In the genomic region with DNA sequence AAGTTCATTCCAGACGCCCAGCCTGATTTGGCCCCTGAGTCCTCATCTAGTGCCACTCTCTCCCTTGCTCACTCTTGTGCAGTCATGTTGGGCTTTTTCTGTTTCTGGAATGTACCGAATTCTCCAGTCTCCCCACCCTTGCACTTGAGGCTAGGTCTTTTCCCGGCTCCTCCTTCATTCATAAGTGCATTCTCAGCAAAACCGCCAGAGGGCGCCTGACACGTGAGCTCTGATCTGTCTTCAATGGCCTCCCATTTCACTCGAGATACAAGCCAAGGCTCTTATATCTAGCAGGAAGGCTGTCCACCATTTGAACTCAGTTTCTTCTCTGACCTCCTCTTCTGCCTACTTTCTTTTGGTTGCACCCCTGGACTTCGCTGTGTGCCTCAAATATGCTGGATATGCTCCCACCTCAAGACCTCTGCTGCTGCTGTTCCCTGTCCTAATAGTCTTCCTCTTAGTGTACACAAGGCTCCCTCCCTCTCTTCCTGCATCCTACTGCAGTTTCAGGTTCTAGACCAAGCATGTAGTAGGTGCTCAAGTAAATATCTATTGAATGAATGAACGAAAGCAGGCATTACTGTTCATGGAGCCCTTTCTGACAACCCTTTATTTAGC, we compare ENCODE assay signal across 8 cellular contexts.
A peak's percentile ranks its signal among the peaks of the same experiment; 100 is the strongest.
DNase-seq lines count a peak whose midpoint lies in the region; ATAC-seq and TF ChIP-seq lines count a peak whose summit lies in the region.

No MANE protein-coding gene starts in this region.

- intact Hi-C loops in left colon (cut with DNase I, micrococcal nuclease), result loop anchor here in 1 of 2 donors (2.0 to 5.0 kb wide), 2 partner anchors 324 to 495 kb away; no protein-coding TSS in a partner anchor

- TF ChIP-seq CTCF in BE2C (IDR thresholded peaks at IDR 0.05; ENCODE audit: low read depth, low read length), result peak; percentile 95

- ATAC-seq in GM18909 (IDR thresholded peaks at IDR 0.05; ENCODE audit: poor library complexity, unreplicated experiment), result peak; percentile 100
- peak; percentile 95 for ATAC-seq in HG03097 (IDR thresholded peaks at IDR 0.05; ENCODE audit: low FRiP score, unreplicated experiment)
- ATAC-seq in activated CD4-positive, CD25-positive, alpha-beta regulatory T cell treated with anti-CD3 and anti-CD28 coated beads, Interleukin-2, amount 50 U/mL, for 24 hours, result peak; percentile 48 to 51
- peak; percentile 77 for ATAC-seq in left colon

- H3K4me3 ChIP-seq in BE2C (ENCODE audit: low read depth, low read length), result no peak overlapping the region

- DNase-seq in BE2C, result peak; percentile 65
- peak; percentile 28 for DNase-seq in NCI-H2171 (lab: John Stamatoyannopoulos, UW)
- DNase-seq in cerebellum (ENCODE audit: low spot score), result peak; percentile 65
- DNase-seq in left colon, result peak; percentile 36 to 76
- peak; percentile 48 for DNase-seq in stimulated activated CD4-positive, alpha-beta T cell treated with anti-CD3 and anti-CD28 coated beads, Interleukin-4, amount 100 ng/mL, for 1 hour

- no peaks in the 10 kb centered on the region for H3K36me3 ChIP-seq in BE2C

- H3K4me1 ChIP-seq in BE2C, result no peaks in the 10 kb centered on the region

- H3K9me3 ChIP-seq in BE2C, result no peaks in the 10 kb centered on the region

- H3K27me3 ChIP-seq in BE2C, result no peaks in the 10 kb centered on the region

Comparison
In these comparisons a context has a peak if more than half of its experiments do, and no peak if none do; other contexts are left out.
1. ATAC-seq: peak in every context shown above with its lines; median percentile 100 in GM18909; 95 in HG03097; 77 in left colon; 50 in activated CD4-positive, CD25-positive, alpha-beta regulatory T cell treated with anti-CD3 and anti-CD28 coated beads, Interleukin-2, amount 50 U/mL, for 24 hours.